In the genomic region with DNA sequence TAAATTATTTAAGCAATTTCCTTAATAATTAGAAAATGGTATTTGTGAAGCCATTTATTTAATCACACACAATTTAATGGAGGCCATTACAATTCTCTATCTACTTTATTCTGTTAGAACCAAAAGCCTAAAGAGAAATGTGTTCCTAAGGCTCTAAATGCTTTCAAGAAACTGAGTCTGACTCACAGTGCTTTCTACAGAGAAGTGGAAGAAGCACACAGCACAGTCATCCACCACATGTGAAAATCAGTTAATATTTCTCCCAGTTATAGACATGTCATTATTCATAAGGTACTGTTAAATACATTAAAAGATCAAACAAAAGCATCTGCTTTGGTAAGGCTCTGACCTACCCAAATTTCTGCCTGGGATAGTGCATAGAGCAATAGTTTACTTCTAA, we compare ENCODE assay signal across 24 cellular contexts.
"Had no signal": no experiment of that assay in that cellular context is flagged by ENCODE, and none has a peak within 500 bp of the region (broad histone marks: within the 10 kb centered on the region; RNA-seq: fewer than 3 reads in every experiment).

No MANE protein-coding gene starts in this region.

- H3K4me3 ChIP-seq: SK-N-MC had no signal

- H3K4me1 Mint-ChIP-seq: activated B cell treated with CpG ODN at 0.5 μM for 24 hours; activated CD4-positive, alpha-beta T cell treated with anti-CD3 and anti-CD28 coated beads, Interleukin-2, amount 10 ng/mL, durations not matched to agents 24 days and 14 days; T-cell had no signal

- H3K4me3 Mint-ChIP-seq: activated B cell treated with CpG ODN at 0.5 μM for 24 hours; activated CD4-positive, alpha-beta memory T cell treated with anti-CD3 and anti-CD28 coated beads for 36 hours; activated CD4-positive, alpha-beta T cell treated with anti-CD3 and anti-CD28 coated beads, Interleukin-2, amount 10 ng/mL, durations not matched to agents 24 days and 14 days; activated naive CD4-positive, alpha-beta T cell treated with anti-CD3 and anti-CD28 coated beads for 36 hours; activated naive CD8-positive, alpha-beta T cell; activated T-cell treated with anti-CD3 and anti-CD28 coated beads, Interleukin-2, amount 50 U/mL, for 4 hours; brain; T-cell had no signal

- FAIRE-seq: astrocyte, TTC549 had no signal

- H3K9me3 Mint-ChIP-seq: activated B cell treated with CpG ODN at 0.5 μM for 24 hours; activated CD4-positive, alpha-beta memory T cell treated with anti-CD3 and anti-CD28 coated beads for 36 hours; activated CD4-positive, alpha-beta T cell treated with anti-CD3 and anti-CD28 coated beads, Interleukin-2, amount 10 ng/mL, durations not matched to agents 24 days and 14 days; activated naive CD4-positive, alpha-beta T cell treated with anti-CD3 and anti-CD28 coated beads for 36 hours; activated T-cell treated with anti-CD3 and anti-CD28 coated beads, Interleukin-2, amount 50 U/mL, for 4 hours; T-cell had no signal

- ATAC-seq: activated T-cell treated with anti-CD3 and anti-CD28 coated beads, Interleukin-2, amount 50 U/mL, for 4 hours; PC-3; T-cell had no signal

- H3K27ac ChIP-seq: SK-N-MC had no signal

- DNase-seq: activated B cell treated with CpG ODN at 0.5 μM for 24 hours; activated CD4-positive, alpha-beta memory T cell treated with anti-CD3 and anti-CD28 coated beads for 36 hours; activated CD4-positive, alpha-beta T cell treated with anti-CD3 and anti-CD28 coated beads for 1 hour; activated CD4-positive, alpha-beta T cell treated with anti-CD3 and anti-CD28 coated beads, Interleukin-2, amount 10 ng/mL, durations not matched to agents 24 days and 14 days; activated CD8-positive, alpha-beta memory T cell treated with anti-CD3 and anti-CD28 coated beads for 24 hours; activated effector memory CD4-positive, alpha-beta T cell treated with anti-CD3 and anti-CD28 coated beads, Interleukin-2, amount 50 U/mL, for 16 hours; activated naive CD4-positive, alpha-beta T cell treated with anti-CD3 and anti-CD28 coated beads for 36 hours; activated T-cell treated with anti-CD3 and anti-CD28 coated beads, Interleukin-2, amount 50 U/mL, for 4 hours; amygdala; NCI-H1048; NCI-H146; NCI-H187 treated with DMSO at 0.1 percent for 48 hours; NCI-H2081 treated with DMSO at 0.1 percent for 48 hours; NCI-H446; NCI-H524; PC-3; T-cell; T-helper 2 cell; T1000 had no signal

- H3K27ac Mint-ChIP-seq: activated B cell treated with CpG ODN at 0.5 μM for 24 hours; activated CD4-positive, alpha-beta memory T cell treated with anti-CD3 and anti-CD28 coated beads for 36 hours; activated CD4-positive, alpha-beta T cell treated with anti-CD3 and anti-CD28 coated beads, Interleukin-2, amount 10 ng/mL, durations not matched to agents 24 days and 14 days; activated naive CD4-positive, alpha-beta T cell treated with anti-CD3 and anti-CD28 coated beads for 36 hours; activated naive CD8-positive, alpha-beta T cell; brain; T-cell had no signal

- H3K36me3 Mint-ChIP-seq: activated CD4-positive, alpha-beta memory T cell treated with anti-CD3 and anti-CD28 coated beads for 36 hours; activated naive CD8-positive, alpha-beta T cell; brain; T-cell had no signal
